ENCODE assay signal across 2 cellular contexts in the genomic region with DNA sequence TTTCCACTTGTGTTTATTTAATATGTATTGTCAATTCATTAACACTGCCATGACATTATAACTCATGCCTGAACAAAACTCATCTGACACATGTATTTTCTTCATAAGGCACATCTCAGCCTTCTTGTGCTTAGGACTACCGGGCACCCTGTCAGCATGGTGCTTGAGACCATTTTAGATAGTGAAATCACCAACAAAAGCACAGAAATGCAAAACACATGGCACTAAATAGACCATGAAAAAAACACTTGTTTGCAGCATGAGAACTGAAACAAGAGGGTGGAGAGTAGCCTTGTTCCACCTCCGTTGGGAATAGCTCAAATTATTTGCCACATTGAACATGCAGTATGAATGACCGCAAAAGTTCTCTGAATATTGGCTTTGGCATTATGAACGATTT.
TF ChIP-seq lines count a peak whose summit lies in the region.

No MANE protein-coding gene starts in this region.

TF ChIP-seq in SK-N-SH, 30 proteins besides CTCF, POLR2A, EP300 and RAD21 (continued from another document):
- TF ChIP-seq, protein P1, sequence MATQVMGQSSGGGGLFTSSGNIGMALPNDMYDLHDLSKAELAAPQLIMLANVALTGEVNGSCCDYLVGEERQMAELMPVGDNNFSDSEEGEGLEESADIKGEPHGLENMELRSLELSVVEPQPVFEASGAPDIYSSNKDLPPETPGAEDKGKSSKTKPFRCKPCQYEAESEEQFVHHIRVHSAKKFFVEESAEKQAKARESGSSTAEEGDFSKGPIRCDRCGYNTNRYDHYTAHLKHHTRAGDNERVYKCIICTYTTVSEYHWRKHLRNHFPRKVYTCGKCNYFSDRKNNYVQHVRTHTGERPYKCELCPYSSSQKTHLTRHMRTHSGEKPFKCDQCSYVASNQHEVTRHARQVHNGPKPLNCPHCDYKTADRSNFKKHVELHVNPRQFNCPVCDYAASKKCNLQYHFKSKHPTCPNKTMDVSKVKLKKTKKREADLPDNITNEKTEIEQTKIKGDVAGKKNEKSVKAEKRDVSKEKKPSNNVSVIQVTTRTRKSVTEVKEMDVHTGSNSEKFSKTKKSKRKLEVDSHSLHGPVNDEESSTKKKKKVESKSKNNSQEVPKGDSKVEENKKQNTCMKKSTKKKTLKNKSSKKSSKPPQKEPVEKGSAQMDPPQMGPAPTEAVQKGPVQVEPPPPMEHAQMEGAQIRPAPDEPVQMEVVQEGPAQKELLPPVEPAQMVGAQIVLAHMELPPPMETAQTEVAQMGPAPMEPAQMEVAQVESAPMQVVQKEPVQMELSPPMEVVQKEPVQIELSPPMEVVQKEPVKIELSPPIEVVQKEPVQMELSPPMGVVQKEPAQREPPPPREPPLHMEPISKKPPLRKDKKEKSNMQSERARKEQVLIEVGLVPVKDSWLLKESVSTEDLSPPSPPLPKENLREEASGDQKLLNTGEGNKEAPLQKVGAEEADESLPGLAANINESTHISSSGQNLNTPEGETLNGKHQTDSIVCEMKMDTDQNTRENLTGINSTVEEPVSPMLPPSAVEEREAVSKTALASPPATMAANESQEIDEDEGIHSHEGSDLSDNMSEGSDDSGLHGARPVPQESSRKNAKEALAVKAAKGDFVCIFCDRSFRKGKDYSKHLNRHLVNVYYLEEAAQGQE (IDR thresholded peaks at IDR 0.05; ENCODE audit: low read depth, low read length), result no peak
- TF ChIP-seq YY1 (IDR thresholded peaks at IDR 0.05; ENCODE audit: low read depth), result no peak
- no peak for TF ChIP-seq TAF1 (IDR thresholded peaks at IDR 0.05; ENCODE audit: borderline replicate concordance, low read depth, low read length)
- TF ChIP-seq MXI1 (IDR thresholded peaks at IDR 0.05; ENCODE audit: low read depth, low read length), result no peak
- TF ChIP-seq, protein P2, sequence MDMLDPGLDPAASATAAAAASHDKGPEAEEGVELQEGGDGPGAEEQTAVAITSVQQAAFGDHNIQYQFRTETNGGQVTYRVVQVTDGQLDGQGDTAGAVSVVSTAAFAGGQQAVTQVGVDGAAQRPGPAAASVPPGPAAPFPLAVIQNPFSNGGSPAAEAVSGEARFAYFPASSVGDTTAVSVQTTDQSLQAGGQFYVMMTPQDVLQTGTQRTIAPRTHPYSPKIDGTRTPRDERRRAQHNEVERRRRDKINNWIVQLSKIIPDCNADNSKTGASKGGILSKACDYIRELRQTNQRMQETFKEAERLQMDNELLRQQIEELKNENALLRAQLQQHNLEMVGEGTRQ (IDR thresholded peaks at IDR 0.05; ENCODE audit: borderline replicate concordance, low read depth, low read length), result no peak
- TF ChIP-seq, protein P3, sequence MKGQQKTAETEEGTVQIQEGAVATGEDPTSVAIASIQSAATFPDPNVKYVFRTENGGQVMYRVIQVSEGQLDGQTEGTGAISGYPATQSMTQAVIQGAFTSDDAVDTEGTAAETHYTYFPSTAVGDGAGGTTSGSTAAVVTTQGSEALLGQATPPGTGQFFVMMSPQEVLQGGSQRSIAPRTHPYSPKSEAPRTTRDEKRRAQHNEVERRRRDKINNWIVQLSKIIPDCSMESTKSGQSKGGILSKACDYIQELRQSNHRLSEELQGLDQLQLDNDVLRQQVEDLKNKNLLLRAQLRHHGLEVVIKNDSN (IDR thresholded peaks at IDR 0.05; ENCODE audit: borderline replicate concordance, low read depth), result no peak
- TF ChIP-seq, protein P4, sequence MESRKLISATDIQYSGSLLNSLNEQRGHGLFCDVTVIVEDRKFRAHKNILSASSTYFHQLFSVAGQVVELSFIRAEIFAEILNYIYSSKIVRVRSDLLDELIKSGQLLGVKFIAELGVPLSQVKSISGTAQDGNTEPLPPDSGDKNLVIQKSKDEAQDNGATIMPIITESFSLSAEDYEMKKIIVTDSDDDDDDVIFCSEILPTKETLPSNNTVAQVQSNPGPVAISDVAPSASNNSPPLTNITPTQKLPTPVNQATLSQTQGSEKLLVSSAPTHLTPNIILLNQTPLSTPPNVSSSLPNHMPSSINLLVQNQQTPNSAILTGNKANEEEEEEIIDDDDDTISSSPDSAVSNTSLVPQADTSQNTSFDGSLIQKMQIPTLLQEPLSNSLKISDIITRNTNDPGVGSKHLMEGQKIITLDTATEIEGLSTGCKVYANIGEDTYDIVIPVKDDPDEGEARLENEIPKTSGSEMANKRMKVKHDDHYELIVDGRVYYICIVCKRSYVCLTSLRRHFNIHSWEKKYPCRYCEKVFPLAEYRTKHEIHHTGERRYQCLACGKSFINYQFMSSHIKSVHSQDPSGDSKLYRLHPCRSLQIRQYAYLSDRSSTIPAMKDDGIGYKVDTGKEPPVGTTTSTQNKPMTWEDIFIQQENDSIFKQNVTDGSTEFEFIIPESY (IDR thresholded peaks at IDR 0.05; ENCODE audit: borderline replicate concordance, low read depth), result no peak
- TF ChIP-seq, protein P5, sequence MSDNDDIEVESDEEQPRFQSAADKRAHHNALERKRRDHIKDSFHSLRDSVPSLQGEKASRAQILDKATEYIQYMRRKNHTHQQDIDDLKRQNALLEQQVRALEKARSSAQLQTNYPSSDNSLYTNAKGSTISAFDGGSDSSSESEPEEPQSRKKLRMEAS (IDR thresholded peaks at IDR 0.05; ENCODE audit: low read depth), result no peak
- TF ChIP-seq RXRA (IDR thresholded peaks at IDR 0.05; ENCODE audit: borderline replicate concordance, low read depth), result no peak
- no peak for TF ChIP-seq TEAD4 (IDR thresholded peaks at IDR 0.05; ENCODE audit: borderline replicate concordance, insufficient read depth)
- no peak for TF ChIP-seq FOXM1 (IDR thresholded peaks at IDR 0.05; ENCODE audit: low read depth)
- no peak for TF ChIP-seq JUND (IDR thresholded peaks at IDR 0.05)
- TF ChIP-seq ELF1 (IDR thresholded peaks at IDR 0.05), result no peak
- no peak for TF ChIP-seq TCF12 (IDR thresholded peaks at IDR 0.05)
TF ChIP-seq in SK-N-SH: peak in this region for 0.

TF ChIP-seq in SK-N-SH treated with all-trans-retinoic acid at 6 μM for 48 hours, 23 proteins besides CTCF, POLR2A, EP300 and RAD21 (continued from another document):
- TF ChIP-seq, protein P6, sequence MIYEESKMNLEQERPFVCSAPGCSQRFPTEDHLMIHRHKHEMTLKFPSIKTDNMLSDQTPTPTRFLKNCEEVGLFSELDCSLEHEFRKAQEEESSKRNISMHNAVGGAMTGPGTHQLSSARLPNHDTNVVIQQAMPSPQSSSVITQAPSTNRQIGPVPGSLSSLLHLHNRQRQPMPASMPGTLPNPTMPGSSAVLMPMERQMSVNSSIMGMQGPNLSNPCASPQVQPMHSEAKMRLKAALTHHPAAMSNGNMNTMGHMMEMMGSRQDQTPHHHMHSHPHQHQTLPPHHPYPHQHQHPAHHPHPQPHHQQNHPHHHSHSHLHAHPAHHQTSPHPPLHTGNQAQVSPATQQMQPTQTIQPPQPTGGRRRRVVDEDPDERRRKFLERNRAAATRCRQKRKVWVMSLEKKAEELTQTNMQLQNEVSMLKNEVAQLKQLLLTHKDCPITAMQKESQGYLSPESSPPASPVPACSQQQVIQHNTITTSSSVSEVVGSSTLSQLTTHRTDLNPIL (CRISPR knock-in tag; IDR thresholded peaks at IDR 0.05; ENCODE audit: low read depth), result no peak
- no peak for TF ChIP-seq ZNF8 (CRISPR knock-in tag; IDR thresholded peaks at IDR 0.05)
- no peak for TF ChIP-seq ZNF70 (CRISPR knock-in tag; IDR thresholded peaks at IDR 0.05)
- TF ChIP-seq ISL1 (CRISPR knock-in tag; IDR thresholded peaks at IDR 0.05), result no peak
- TF ChIP-seq ZFP3 (CRISPR knock-in tag; IDR thresholded peaks at IDR 0.05), result no peak
- TF ChIP-seq PPARA (CRISPR knock-in tag; IDR thresholded peaks at IDR 0.05; ENCODE audit: borderline replicate concordance), result no peak
- no peak for TF ChIP-seq ZC3H10 (CRISPR knock-in tag; IDR thresholded peaks at IDR 0.05)
- no peak for TF ChIP-seq SNAI2 (CRISPR knock-in tag; IDR thresholded peaks at IDR 0.05)
- TF ChIP-seq GLIS3 (CRISPR knock-in tag; IDR thresholded peaks at IDR 0.05), result no peak
- TF ChIP-seq OSR1 (CRISPR knock-in tag; IDR thresholded peaks at IDR 0.05), result no peak
- TF ChIP-seq, protein P7, sequence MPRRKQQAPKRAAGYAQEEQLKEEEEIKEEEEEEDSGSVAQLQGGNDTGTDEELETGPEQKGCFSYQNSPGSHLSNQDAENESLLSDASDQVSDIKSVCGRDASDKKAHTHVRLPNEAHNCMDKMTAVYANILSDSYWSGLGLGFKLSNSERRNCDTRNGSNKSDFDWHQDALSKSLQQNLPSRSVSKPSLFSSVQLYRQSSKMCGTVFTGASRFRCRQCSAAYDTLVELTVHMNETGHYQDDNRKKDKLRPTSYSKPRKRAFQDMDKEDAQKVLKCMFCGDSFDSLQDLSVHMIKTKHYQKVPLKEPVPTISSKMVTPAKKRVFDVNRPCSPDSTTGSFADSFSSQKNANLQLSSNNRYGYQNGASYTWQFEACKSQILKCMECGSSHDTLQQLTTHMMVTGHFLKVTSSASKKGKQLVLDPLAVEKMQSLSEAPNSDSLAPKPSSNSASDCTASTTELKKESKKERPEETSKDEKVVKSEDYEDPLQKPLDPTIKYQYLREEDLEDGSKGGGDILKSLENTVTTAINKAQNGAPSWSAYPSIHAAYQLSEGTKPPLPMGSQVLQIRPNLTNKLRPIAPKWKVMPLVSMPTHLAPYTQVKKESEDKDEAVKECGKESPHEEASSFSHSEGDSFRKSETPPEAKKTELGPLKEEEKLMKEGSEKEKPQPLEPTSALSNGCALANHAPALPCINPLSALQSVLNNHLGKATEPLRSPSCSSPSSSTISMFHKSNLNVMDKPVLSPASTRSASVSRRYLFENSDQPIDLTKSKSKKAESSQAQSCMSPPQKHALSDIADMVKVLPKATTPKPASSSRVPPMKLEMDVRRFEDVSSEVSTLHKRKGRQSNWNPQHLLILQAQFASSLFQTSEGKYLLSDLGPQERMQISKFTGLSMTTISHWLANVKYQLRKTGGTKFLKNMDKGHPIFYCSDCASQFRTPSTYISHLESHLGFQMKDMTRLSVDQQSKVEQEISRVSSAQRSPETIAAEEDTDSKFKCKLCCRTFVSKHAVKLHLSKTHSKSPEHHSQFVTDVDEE (CRISPR knock-in tag; IDR thresholded peaks at IDR 0.05), result no peak
- TF ChIP-seq, protein P8, sequence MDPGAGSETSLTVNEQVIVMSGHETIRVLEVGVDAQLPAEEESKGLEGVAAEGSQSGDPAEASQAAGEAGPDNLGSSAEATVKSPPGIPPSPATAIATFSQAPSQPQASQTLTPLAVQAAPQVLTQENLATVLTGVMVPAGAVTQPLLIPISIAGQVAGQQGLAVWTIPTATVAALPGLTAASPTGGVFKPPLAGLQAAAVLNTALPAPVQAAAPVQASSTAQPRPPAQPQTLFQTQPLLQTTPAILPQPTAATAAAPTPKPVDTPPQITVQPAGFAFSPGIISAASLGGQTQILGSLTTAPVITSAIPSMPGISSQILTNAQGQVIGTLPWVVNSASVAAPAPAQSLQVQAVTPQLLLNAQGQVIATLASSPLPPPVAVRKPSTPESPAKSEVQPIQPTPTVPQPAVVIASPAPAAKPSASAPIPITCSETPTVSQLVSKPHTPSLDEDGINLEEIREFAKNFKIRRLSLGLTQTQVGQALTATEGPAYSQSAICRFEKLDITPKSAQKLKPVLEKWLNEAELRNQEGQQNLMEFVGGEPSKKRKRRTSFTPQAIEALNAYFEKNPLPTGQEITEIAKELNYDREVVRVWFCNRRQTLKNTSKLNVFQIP (CRISPR knock-in tag; IDR thresholded peaks at IDR 0.05; ENCODE audit: borderline replicate concordance, low read depth), result no peak
- TF ChIP-seq TOX (CRISPR knock-in tag; IDR thresholded peaks at IDR 0.05; ENCODE audit: borderline replicate concordance), result no peak
